ENCODE assay signal across 17 cellular contexts in genomic region chrX:12767856-12768255, GRCh38. TPM values are rescaled to one million over a fixed set of nuclear protein-coding genes. Genes with fewer than 3 reads are reported as not detected.
DNase-seq lines count a peak whose midpoint lies in the region; ATAC-seq lines count a peak whose summit lies in the region.
"Had no signal": no experiment of that assay in that cellular context is flagged by ENCODE, and none has a peak within 500 bp of the region (broad histone marks: within the 10 kb centered on the region; RNA-seq: fewer than 3 reads in every experiment).

No MANE protein-coding gene starts in this region.

- intact Hi-C loops in left colon (cut with DNase I, micrococcal nuclease): no loop called here

- DNase-seq in COLO668 (lab: John Stamatoyannopoulos, UW; ENCODE audit: unreplicated experiment) (peak; percentile 13), NCI-H1105 treated with DMSO at 0.1 percent for 48 hours (lab: John Stamatoyannopoulos, UW) (peak; percentile 43), NCI-H774 (lab: John Stamatoyannopoulos, UW) (peak; percentile 4), left colon (no peak)
- no peak for DNase-seq in stimulated activated CD4-positive, alpha-beta T cell treated with anti-CD3 and anti-CD28 coated beads, Interleukin-4, amount 100 ng/mL, for 24 hours
- DNase-seq: ACHN, H9, IMR-90, NCI-H187, NCI-H2107, NCI-H226, NCI-H526, OCI-M1, Right ventricle myocardium superior, T-helper 1 cell had no signal

- ATAC-seq in left colon (peak; percentile 18), GM21526 (IDR thresholded peaks at IDR 0.05; ENCODE audit: low FRiP score, unreplicated experiment) (no peak), HG03025 (IDR thresholded peaks at IDR 0.05; ENCODE audit: low FRiP score, unreplicated experiment) (no peak)

RNA-seq across cellular contexts. Expression of gene PRPS2, which starts 23.4 kb away (rescaled TPM):
- total RNA-seq in left colon: 10 to 100 TPM; 45.1 to 57.0 TPM

Comparison
In these comparisons a context has a peak if more than half of its experiments do, and no peak if none do; other contexts are left out.
1. DNase-seq: peak in COLO668 (single experiment), NCI-H1105 treated with DMSO at 0.1 percent for 48 hours (single experiment) and NCI-H774 (single experiment); none in left colon (0 of 2) and stimulated activated CD4-positive, alpha-beta T cell treated with anti-CD3 and anti-CD28 coated beads, Interleukin-4, amount 100 ng/mL, for 24 hours (single experiment).